Comparison of ENCODE assay signal across 9 cellular contexts in the genomic region with DNA sequence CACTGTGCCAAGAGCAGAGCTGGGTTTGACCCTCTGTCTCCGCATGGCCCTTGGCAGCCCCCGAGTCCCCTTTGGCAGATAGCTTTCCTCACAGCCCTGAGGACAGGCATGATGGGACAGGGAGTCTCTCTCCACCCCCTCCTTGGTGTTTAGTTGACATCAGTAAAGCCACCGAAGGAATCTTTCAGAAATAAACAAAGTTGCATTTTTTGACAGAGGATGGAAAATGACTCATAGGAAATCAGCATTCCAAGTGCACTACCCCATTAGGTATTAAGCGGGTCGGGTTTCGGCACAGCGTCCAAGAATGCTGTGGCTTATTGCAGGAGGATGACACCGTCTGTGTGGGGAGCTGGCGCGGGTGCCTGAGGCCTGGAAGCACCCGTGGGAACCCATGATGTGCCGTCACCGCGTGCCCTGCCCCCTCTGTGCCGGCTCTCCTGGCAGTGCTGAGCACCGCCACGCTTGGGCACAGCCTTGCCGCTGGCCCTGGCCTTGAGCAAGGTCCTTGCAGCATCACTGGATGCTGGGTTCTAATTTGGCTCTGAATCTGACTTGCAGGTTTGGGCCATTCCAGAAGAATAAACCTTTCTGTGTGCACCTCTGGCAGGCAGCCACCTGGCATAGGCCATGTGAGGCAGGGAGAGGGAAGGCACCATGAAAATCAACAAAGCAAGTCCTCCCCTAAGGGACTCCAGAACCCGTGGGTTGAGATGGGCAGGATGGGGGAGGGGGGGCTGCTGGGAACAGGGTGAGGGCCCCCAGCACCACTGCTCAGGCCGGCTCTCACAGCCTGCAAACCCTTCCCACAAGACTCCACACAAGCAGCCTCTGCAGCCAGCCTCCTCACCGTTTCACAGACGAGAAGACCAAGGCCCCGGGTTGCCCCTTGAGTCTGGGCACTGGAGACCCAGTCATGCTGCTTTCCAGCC. TPM values are rescaled to one million over a fixed set of nuclear protein-coding genes. Genes with fewer than 3 reads are reported as not detected.
DNase-seq lines count a peak whose midpoint lies in the region; TF ChIP-seq lines count a peak whose summit lies in the region.
"Had no signal": no experiment of that assay in that cellular context is flagged by ENCODE, and none has a peak within 500 bp of the region (broad histone marks: within the 10 kb centered on the region; RNA-seq: fewer than 3 reads in every experiment).

No MANE protein-coding gene starts in this region.

- intact Hi-C loops in lower leg skin (cut with DNase I; ENCODE audit: low total_unique reads) = no loop called here

- no peak for TF ChIP-seq CTCF in lower leg skin (IDR thresholded peaks at IDR 0.05)

- no peak for TF ChIP-seq POLR2A in lower leg skin (IDR thresholded peaks at IDR 0.05)

- H3K4me3 ChIP-seq in lower leg skin (ENCODE audit: low read depth, poor library complexity, severe bottlenecking) = no peak overlapping the region

- DNase-seq in A172 (ENCODE audit: low spot score) (peak; percentile 100), HT-29 (ENCODE audit: low spot score) (peak; percentile 25), cerebellar cortex (ENCODE audit: low spot score) (peak; percentile 12), lower leg skin (ENCODE audit: low spot score in 2 of 2) (peak; percentile 80 to 96), NCI-H187 (lab: John Stamatoyannopoulos, UW) (no peak), DMS153 treated with DMSO at 0.1 percent for 48 hours (lab: John Stamatoyannopoulos, UW; ENCODE audit: unreplicated experiment) (no peak), RPMI8226 (no peak), GM19238 (ENCODE audit: insufficient read length, low spot score) (no peak)
- DNase-seq: NCI-H1417 treated with DMSO at 0.1 percent for 48 hours had no signal

- WGBS in lower leg skin, 2 donors = 29 to 33% methylated on average over 23 of the region's 23 CpGs

RNA-seq across cellular contexts. Expression of gene ZNF469, which starts 50.5 kb away (rescaled TPM):
- 0.55 and 0.91 TPM in 2 replicates for total RNA-seq in A172 (2014; rRNA removed; shearing (Covaris generic))
- total RNA-seq in HT-29 (2014; rRNA removed; shearing (Covaris generic)) = 0.29 and 0.33 TPM in 2 replicates
- under 1 TPM; 0.17 to 0.49 (median 0.40) TPM for total RNA-seq in lower leg skin

Comparison
In these comparisons a context has a peak if more than half of its experiments do, and no peak if none do; other contexts are left out.
1. DNase-seq: peak in A172 (single experiment), HT-29 (single experiment), cerebellar cortex (single experiment) and lower leg skin (2 of 2); none in NCI-H187 (0 of 2), DMS153 treated with DMSO at 0.1 percent for 48 hours (single experiment), RPMI8226 (single experiment) and GM19238 (single experiment).